ENCODE assay signal across 28 cellular contexts in genomic region chr22:34489861-34490260, GRCh38.
"Had no signal": no experiment of that assay in that cellular context is flagged by ENCODE, and none has a peak within 500 bp of the region (broad histone marks: within the 10 kb centered on the region; RNA-seq: fewer than 3 reads in every experiment).

No MANE protein-coding gene starts in this region.

- H3K27ac Mint-ChIP-seq: stimulated activated effector memory CD8-positive, alpha-beta T cell treated with anti-CD3 and anti-CD28 coated beads, Interleukin-12 subunit alpha, Interleukin-12 subunit beta, amount 100 ng/mL, for 72 hours; stimulated activated memory B cell treated with anti-CD40 and anti-IgM and Interleukin-4, amounts not matched to agents 10 μg/mL and 1 μg/mL and 100 μg/mL, for 72 hours; stimulated activated naive B cell treated with anti-CD40 and anti-IgM and Interleukin-4, amounts not matched to agents 10 μg/mL and 1 μg/mL and 100 μg/mL, for 72 hours; stimulated activated naive CD8-positive, alpha-beta T cell treated with anti-CD3 and anti-CD28 coated beads, Interleukin-15, Interleukin-2, amounts not matched to agents 100 ng/mL and 50 ng/mL, for 24 hours; type B pancreatic cell had no signal

- H3K27me3 ChIP-seq: stomach, suprapubic skin, testis, thyroid gland, tibial artery, tibial nerve, transverse colon, upper lobe of left lung, upper lobe of right lung, uterus, vagina had no signal

- H3K36me3 ChIP-seq: stomach, suprapubic skin, thoracic aorta, thyroid gland, tibial artery, tibial nerve, transverse colon, upper lobe of left lung, upper lobe of right lung, uterus, vagina had no signal

- DNase-seq: stimulated activated CD4-positive, alpha-beta T cell treated with anti-CD3 and anti-CD28 coated beads, Interleukin-2, amount 100 ng/mL, for 48 hours; stimulated activated CD4-positive, alpha-beta T cell treated with anti-CD3 and anti-CD28 coated beads, Interleukin-4, amount 100 ng/mL, for 1 hour; stimulated activated CD4-positive, alpha-beta T cell treated with anti-CD3 and anti-CD28 coated beads, Interleukin-4, amount 100 ng/mL, for 24 hours; stimulated activated CD4-positive, alpha-beta T cell treated with anti-CD3 and anti-CD28 coated beads, Interleukin-4, amount 100 ng/mL, for 4 hours; stimulated activated CD8-positive, alpha-beta memory T cell treated with anti-CD3 and anti-CD28 coated beads, Interleukin-4, amount 100 ng/mL, for 48 hours; stimulated activated naive B cell treated with anti-CD40 and anti-IgM and Interleukin-4, amounts not matched to agents 10 μg/mL and 1 μg/mL and 100 μg/mL, for 72 hours; stimulated activated naive CD4-positive, alpha-beta T cell; stimulated activated naive CD4-positive, alpha-beta T cell treated with Interleukin-2 at 50 U/mL for 16 hours; stimulated activated naive CD8-positive, alpha-beta T cell treated with anti-CD3 and anti-CD28 coated beads, Interleukin-15, amount 100 ng/mL, for 72 hours; stimulated activated naive CD8-positive, alpha-beta T cell treated with anti-CD3 and anti-CD28 coated beads, Interleukin-15, Interleukin-2, amounts not matched to agents 100 U/mL and 50 U/mL, for 24 hours; stomach; substantia nigra; testis; thyroid gland; tibial artery; transverse colon; trophoblast cell; upper lobe of left lung; upper lobe of right lung; uterus had no signal

- H3K9me3 ChIP-seq: suprapubic skin, testis, thoracic aorta, thyroid gland, transverse colon, uterus, vagina had no signal

- H3K4me3 ChIP-seq: stomach, suprapubic skin, testis, thoracic aorta, thyroid gland, tibial artery, tibial nerve, transverse colon, upper lobe of left lung, upper lobe of right lung, uterus, vagina had no signal

- H3K4me1 ChIP-seq: stomach, suprapubic skin, testis, thyroid gland, tibial artery, tibial nerve, transverse colon, upper lobe of left lung, upper lobe of right lung, uterus, vagina had no signal

- H3K4me3 Mint-ChIP-seq: stimulated activated effector memory CD8-positive, alpha-beta T cell treated with anti-CD3 and anti-CD28 coated beads, Interleukin-12 subunit alpha, Interleukin-12 subunit beta, amount 100 ng/mL, for 72 hours; stimulated activated memory B cell treated with anti-CD40 and anti-IgM and Interleukin-4, amounts not matched to agents 10 μg/mL and 1 μg/mL and 100 μg/mL, for 72 hours; stimulated activated naive B cell treated with anti-CD40 and anti-IgM and Interleukin-4, amounts not matched to agents 10 μg/mL and 1 μg/mL and 100 μg/mL, for 72 hours; stimulated activated naive CD8-positive, alpha-beta T cell treated with anti-CD3 and anti-CD28 coated beads, Interleukin-15, amount 100 ng/mL, for 72 hours; stimulated activated naive CD8-positive, alpha-beta T cell treated with anti-CD3 and anti-CD28 coated beads, Interleukin-15, Interleukin-2, amounts not matched to agents 100 ng/mL and 50 ng/mL, for 24 hours; type B pancreatic cell had no signal

- H3K36me3 Mint-ChIP-seq: stimulated activated effector memory CD8-positive, alpha-beta T cell treated with anti-CD3 and anti-CD28 coated beads, Interleukin-12 subunit alpha, Interleukin-12 subunit beta, amount 100 ng/mL, for 72 hours; stimulated activated memory B cell treated with anti-CD40 and anti-IgM and Interleukin-4, amounts not matched to agents 10 μg/mL and 1 μg/mL and 100 μg/mL, for 72 hours; stimulated activated naive B cell treated with anti-CD40 and anti-IgM and Interleukin-4, amounts not matched to agents 10 μg/mL and 1 μg/mL and 100 μg/mL, for 72 hours; type B pancreatic cell had no signal

- H3K27ac ChIP-seq: stomach, suprapubic skin, testis, thoracic aorta, thyroid gland, tibial artery, tibial nerve, transverse colon, upper lobe of left lung, upper lobe of right lung, uterus, vagina had no signal

- H3K27me3 Mint-ChIP-seq: stimulated activated memory B cell treated with anti-CD40 and anti-IgM and Interleukin-4, amounts not matched to agents 10 μg/mL and 1 μg/mL and 100 μg/mL, for 72 hours; stimulated activated naive B cell treated with anti-CD40 and anti-IgM and Interleukin-4, amounts not matched to agents 10 μg/mL and 1 μg/mL and 100 μg/mL, for 72 hours; stimulated activated naive CD8-positive, alpha-beta T cell treated with anti-CD3 and anti-CD28 coated beads, Interleukin-15, amount 100 ng/mL, for 72 hours; stimulated activated naive CD8-positive, alpha-beta T cell treated with anti-CD3 and anti-CD28 coated beads, Interleukin-15, Interleukin-2, amounts not matched to agents 100 ng/mL and 50 ng/mL, for 24 hours; type B pancreatic cell had no signal

- H3K4me1 Mint-ChIP-seq: stimulated activated effector memory CD8-positive, alpha-beta T cell treated with anti-CD3 and anti-CD28 coated beads, Interleukin-12 subunit alpha, Interleukin-12 subunit beta, amount 100 ng/mL, for 72 hours; stimulated activated memory B cell treated with anti-CD40 and anti-IgM and Interleukin-4, amounts not matched to agents 10 μg/mL and 1 μg/mL and 100 μg/mL, for 72 hours; stimulated activated naive B cell treated with anti-CD40 and anti-IgM and Interleukin-4, amounts not matched to agents 10 μg/mL and 1 μg/mL and 100 μg/mL, for 72 hours; stimulated activated naive CD8-positive, alpha-beta T cell treated with anti-CD3 and anti-CD28 coated beads, Interleukin-15, amount 100 ng/mL, for 72 hours had no signal
